ENCODE assay signal across 1 cellular context in genomic region chr6:165726290-165726875, GRCh38.
TF ChIP-seq lines count a peak whose summit lies in the region.

No MANE protein-coding gene starts in this region.

TF ChIP-seq in GM23338, 12 proteins besides CTCF, POLR2A, EP300 and RAD21 (continued from another document):
- TF ChIP-seq, protein P1, sequence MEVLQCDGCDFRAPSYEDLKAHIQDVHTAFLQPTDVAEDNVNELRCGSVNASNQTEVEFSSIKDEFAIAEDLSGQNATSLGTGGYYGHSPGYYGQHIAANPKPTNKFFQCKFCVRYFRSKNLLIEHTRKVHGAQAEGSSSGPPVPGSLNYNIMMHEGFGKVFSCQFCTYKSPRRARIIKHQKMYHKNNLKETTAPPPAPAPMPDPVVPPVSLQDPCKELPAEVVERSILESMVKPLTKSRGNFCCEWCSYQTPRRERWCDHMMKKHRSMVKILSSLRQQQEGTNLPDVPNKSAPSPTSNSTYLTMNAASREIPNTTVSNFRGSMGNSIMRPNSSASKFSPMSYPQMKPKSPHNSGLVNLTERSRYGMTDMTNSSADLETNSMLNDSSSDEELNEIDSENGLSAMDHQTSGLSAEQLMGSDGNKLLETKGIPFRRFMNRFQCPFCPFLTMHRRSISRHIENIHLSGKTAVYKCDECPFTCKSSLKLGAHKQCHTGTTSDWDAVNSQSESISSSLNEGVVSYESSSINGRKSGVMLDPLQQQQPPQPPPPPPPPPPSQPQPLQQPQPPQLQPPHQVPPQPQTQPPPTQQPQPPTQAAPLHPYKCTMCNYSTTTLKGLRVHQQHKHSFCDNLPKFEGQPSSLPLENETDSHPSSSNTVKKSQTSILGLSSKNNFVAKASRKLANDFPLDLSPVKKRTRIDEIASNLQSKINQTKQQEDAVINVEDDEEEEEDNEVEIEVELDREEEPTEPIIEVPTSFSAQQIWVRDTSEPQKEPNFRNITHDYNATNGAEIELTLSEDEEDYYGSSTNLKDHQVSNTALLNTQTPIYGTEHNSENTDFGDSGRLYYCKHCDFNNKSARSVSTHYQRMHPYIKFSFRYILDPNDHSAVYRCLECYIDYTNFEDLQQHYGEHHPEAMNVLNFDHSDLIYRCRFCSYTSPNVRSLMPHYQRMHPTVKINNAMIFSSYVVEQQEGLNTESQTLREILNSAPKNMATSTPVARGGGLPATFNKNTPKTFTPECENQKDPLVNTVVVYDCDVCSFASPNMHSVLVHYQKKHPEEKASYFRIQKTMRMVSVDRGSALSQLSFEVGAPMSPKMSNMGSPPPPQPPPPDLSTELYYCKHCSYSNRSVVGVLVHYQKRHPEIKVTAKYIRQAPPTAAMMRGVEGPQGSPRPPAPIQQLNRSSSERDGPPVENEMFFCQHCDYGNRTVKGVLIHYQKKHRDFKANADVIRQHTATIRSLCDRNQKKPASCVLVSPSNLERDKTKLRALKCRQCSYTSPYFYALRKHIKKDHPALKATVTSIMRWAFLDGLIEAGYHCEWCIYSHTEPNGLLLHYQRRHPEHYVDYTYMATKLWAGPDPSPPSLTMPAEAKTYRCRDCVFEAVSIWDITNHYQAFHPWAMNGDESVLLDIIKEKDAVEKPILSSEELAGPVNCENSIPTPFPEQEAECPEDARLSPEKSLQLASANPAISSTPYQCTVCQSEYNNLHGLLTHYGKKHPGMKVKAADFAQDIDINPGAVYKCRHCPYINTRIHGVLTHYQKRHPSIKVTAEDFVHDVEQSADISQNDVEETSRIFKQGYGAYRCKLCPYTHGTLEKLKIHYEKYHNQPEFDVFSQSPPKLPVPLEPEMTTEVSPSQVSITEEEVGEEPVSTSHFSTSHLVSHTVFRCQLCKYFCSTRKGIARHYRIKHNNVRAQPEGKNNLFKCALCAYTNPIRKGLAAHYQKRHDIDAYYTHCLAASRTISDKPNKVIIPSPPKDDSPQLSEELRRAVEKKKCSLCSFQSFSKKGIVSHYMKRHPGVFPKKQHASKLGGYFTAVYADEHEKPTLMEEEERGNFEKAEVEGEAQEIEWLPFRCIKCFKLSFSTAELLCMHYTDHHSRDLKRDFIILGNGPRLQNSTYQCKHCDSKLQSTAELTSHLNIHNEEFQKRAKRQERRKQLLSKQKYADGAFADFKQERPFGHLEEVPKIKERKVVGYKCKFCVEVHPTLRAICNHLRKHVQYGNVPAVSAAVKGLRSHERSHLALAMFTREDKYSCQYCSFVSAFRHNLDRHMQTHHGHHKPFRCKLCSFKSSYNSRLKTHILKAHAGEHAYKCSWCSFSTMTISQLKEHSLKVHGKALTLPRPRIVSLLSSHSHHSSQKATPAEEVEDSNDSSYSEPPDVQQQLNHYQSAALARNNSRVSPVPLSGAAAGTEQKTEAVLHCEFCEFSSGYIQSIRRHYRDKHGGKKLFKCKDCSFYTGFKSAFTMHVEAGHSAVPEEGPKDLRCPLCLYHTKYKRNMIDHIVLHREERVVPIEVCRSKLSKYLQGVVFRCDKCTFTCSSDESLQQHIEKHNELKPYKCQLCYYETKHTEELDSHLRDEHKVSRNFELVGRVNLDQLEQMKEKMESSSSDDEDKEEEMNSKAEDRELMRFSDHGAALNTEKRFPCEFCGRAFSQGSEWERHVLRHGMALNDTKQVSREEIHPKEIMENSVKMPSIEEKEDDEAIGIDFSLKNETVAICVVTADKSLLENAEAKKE (CRISPR knock-in tag; IDR thresholded peaks at IDR 0.05), result no peak
- TF ChIP-seq EZH2phosphoT487 (IDR thresholded peaks at IDR 0.05; ENCODE audit: unreplicated experiment) (no peak), ETS1 (IDR thresholded peaks at IDR 0.05) (no peak), EZH2 (IDR thresholded peaks at IDR 0.05; ENCODE audit: low read depth, unreplicated experiment) (no peak)
- TF ChIP-seq, protein P2, sequence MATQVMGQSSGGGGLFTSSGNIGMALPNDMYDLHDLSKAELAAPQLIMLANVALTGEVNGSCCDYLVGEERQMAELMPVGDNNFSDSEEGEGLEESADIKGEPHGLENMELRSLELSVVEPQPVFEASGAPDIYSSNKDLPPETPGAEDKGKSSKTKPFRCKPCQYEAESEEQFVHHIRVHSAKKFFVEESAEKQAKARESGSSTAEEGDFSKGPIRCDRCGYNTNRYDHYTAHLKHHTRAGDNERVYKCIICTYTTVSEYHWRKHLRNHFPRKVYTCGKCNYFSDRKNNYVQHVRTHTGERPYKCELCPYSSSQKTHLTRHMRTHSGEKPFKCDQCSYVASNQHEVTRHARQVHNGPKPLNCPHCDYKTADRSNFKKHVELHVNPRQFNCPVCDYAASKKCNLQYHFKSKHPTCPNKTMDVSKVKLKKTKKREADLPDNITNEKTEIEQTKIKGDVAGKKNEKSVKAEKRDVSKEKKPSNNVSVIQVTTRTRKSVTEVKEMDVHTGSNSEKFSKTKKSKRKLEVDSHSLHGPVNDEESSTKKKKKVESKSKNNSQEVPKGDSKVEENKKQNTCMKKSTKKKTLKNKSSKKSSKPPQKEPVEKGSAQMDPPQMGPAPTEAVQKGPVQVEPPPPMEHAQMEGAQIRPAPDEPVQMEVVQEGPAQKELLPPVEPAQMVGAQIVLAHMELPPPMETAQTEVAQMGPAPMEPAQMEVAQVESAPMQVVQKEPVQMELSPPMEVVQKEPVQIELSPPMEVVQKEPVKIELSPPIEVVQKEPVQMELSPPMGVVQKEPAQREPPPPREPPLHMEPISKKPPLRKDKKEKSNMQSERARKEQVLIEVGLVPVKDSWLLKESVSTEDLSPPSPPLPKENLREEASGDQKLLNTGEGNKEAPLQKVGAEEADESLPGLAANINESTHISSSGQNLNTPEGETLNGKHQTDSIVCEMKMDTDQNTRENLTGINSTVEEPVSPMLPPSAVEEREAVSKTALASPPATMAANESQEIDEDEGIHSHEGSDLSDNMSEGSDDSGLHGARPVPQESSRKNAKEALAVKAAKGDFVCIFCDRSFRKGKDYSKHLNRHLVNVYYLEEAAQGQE (IDR thresholded peaks at IDR 0.05; ENCODE audit: unreplicated experiment), result no peak
TF ChIP-seq in GM23338: peak in this region for 0.
